In genomic region chr19:13747098-13747453, GRCh38 we compare ENCODE assay signal across 8 cellular contexts. TPM values are rescaled to one million over a fixed set of nuclear protein-coding genes. Genes with fewer than 3 reads are reported as not detected.
DNase-seq lines count a peak whose midpoint lies in the region; ATAC-seq, FAIRE-seq and TF ChIP-seq lines count a peak whose summit lies in the region.

No MANE protein-coding gene starts in this region.

- H3K9me3 ChIP-seq in astrocyte (ENCODE audit: insufficient read depth, low read depth, low read length) = no peaks in the 10 kb centered on the region
- no peaks in the 10 kb centered on the region for H3K9me3 ChIP-seq in lung (ENCODE audit: control insufficient read depth in 2 of 2, insufficient read depth in 1 of 2, low read length in 1 of 2)
- H3K9me3 ChIP-seq in transverse colon = no peaks in the 10 kb centered on the region

- no peak for ATAC-seq in lung (ENCODE audit: insufficient read depth, low FRiP score)

- 92 to 94% methylated on average over 8 of the region's 8 CpGs for WGBS in lung, 2 donors
- WGBS in transverse colon (ENCODE audit: low coverage in 1 of 2), 2 donors = 77 to 88% methylated on average over 7 to 8 of the region's 8 CpGs

- CTCF ChIA-PET in activated naive CD4-positive, alpha-beta T cell treated with anti-CD3 and anti-CD28 coated beads, Interleukin-2, amount 10 ng/mL, durations not matched to agents 7 days and 5 days (lab: Charles Lee) = no interaction called here

- H3K27ac Mint-ChIP-seq in activated naive CD4-positive, alpha-beta T cell treated with anti-CD3 and anti-CD28 coated beads, Interleukin-2, amount 10 ng/mL, durations not matched to agents 7 days and 5 days = peak overlapping the region; percentile 94
- no peak overlapping the region for H3K27ac Mint-ChIP-seq in astrocyte (ENCODE audit: unreplicated experiment)

- no peak for TF ChIP-seq EP300 in transverse colon (IDR thresholded peaks at IDR 0.05; ENCODE audit: low read depth)

- H3K27me3 Mint-ChIP-seq in activated naive CD4-positive, alpha-beta T cell treated with anti-CD3 and anti-CD28 coated beads, Interleukin-2, amount 10 ng/mL, durations not matched to agents 7 days and 5 days = no peaks in the 10 kb centered on the region
- H3K27me3 Mint-ChIP-seq in astrocyte (ENCODE audit: low read depth, unreplicated experiment) = no peaks in the 10 kb centered on the region

- H3K36me3 ChIP-seq in astrocyte (ENCODE audit: insufficient read depth, low read length) (no peaks in the 10 kb centered on the region), lung (ENCODE audit: control insufficient read depth in 2 of 2, insufficient read depth in 2 of 2, low read length in 2 of 2) (peaks cover 0 to 8% of the 10 kb centered on the region in 2 donors), transverse colon (peaks cover 0 to 4% (median 0%) of the 10 kb centered on the region in 4 donors)

- H4K20me1 ChIP-seq in astrocyte (ENCODE audit: insufficient read depth, low read length) = peaks cover 3% of the 10 kb centered on the region

- H3K4me2 ChIP-seq in astrocyte (ENCODE audit: low read length) = peak overlapping the region; percentile 65

- no peak overlapping the region for H3K9ac ChIP-seq in astrocyte (ENCODE audit: low read length)

- H2AFZ ChIP-seq in astrocyte (ENCODE audit: low read depth, low read length) = peak overlapping the region; percentile 44

- in situ Hi-C loops in transverse colon (cut with MboI; ENCODE audit: low pct_ligation_motif_present in 1 of 4, low pct_unique_long_range_greater_than_20kb in 1 of 4, low sequenced_read_pairs in 3 of 4) = no loop called here

- peak overlapping the region; percentile 93 for H3K4me3 Mint-ChIP-seq in activated naive CD4-positive, alpha-beta T cell treated with anti-CD3 and anti-CD28 coated beads, Interleukin-2, amount 10 ng/mL, durations not matched to agents 7 days and 5 days
- peak overlapping the region; percentile 96 for H3K4me3 Mint-ChIP-seq in astrocyte (ENCODE audit: unreplicated experiment)

- H3K27me3 ChIP-seq in astrocyte (ENCODE audit: insufficient read depth, low read length) (no peaks in the 10 kb centered on the region), lung (ENCODE audit: control insufficient read depth, insufficient read depth) (no peaks in the 10 kb centered on the region), transverse colon (no peaks in the 10 kb centered on the region)

- H3K79me2 ChIP-seq in astrocyte (ENCODE audit: insufficient read depth, low read length) = peaks cover 25% of the 10 kb centered on the region

- FAIRE-seq in astrocyte (lab: Jason Lieb, UNC) = no peak

- no peaks in the 10 kb centered on the region for H3K9me3 Mint-ChIP-seq in activated naive CD4-positive, alpha-beta T cell treated with anti-CD3 and anti-CD28 coated beads, Interleukin-2, amount 10 ng/mL, durations not matched to agents 7 days and 5 days
- H3K9me3 Mint-ChIP-seq in astrocyte (ENCODE audit: unreplicated experiment) = peaks cover 5% of the 10 kb centered on the region

- TF ChIP-seq CTCF in astrocyte (IDR thresholded peaks at IDR 0.05; ENCODE audit: insufficient read depth, low read depth, low read length) = no peak
- no peak for TF ChIP-seq CTCF in lung (IDR thresholded peaks at IDR 0.05; ENCODE audit: control extremely low read depth, extremely low read depth)
- peak in 1 of 5 experiments; percentile 10 for TF ChIP-seq CTCF in transverse colon (IDR thresholded peaks at IDR 0.05)

- no peak for DNase-seq in activated naive CD4-positive, alpha-beta T cell treated with anti-CD3 and anti-CD28 coated beads, Interleukin-2, amount 10 ng/mL, durations not matched to agents 7 days and 5 days
- no peak for DNase-seq in activated naive CD4-positive, alpha-beta T cell treated with Interleukin-2 at 50 U/mL for 16 hours
- no peak for DNase-seq in astrocyte (ENCODE audit: low read depth)
- DNase-seq in lung (ENCODE audit: low spot score) = no peak
- no peak for DNase-seq in transverse colon
- no peak for DNase-seq in RKO (ENCODE audit: low spot score)
- no peak for DNase-seq in effector CD8-positive, alpha-beta T cell (lab: John Stamatoyannopoulos, UW)
- no peak for DNase-seq in NCI-H748 (lab: John Stamatoyannopoulos, UW; ENCODE audit: unreplicated experiment)

- intact Hi-C loops in transverse colon (cut with DNase I; ENCODE audit: low total_unique reads) = no loop called here

- H3K4me1 ChIP-seq in astrocyte (ENCODE audit: insufficient read depth, low read length) = peaks cover 14% of the 10 kb centered on the region
- H3K4me1 ChIP-seq in lung (ENCODE audit: control insufficient read depth in 2 of 2, insufficient read depth in 2 of 2, low read length in 2 of 2) = peaks cover 0 to 4% of the 10 kb centered on the region in 2 donors
- peaks cover 6 to 23% (median 11%) of the 10 kb centered on the region in 4 donors for H3K4me1 ChIP-seq in transverse colon

- peaks cover 6% of the 10 kb centered on the region for H3K36me3 Mint-ChIP-seq in activated naive CD4-positive, alpha-beta T cell treated with anti-CD3 and anti-CD28 coated beads, Interleukin-2, amount 10 ng/mL, durations not matched to agents 7 days and 5 days
- peaks cover 6% of the 10 kb centered on the region for H3K36me3 Mint-ChIP-seq in astrocyte (ENCODE audit: low read depth, unreplicated experiment)

- H3K27ac ChIP-seq in astrocyte (ENCODE audit: low read depth, low read length) (no peak overlapping the region), lung (ENCODE audit: low read depth in 1 of 2, low read length in 1 of 2) (peak overlapping the region; percentile 41 to 76), transverse colon (peak overlapping the region; percentile 88 to 95 (median 94))

- TF ChIP-seq POLR2A in transverse colon (IDR thresholded peaks at IDR 0.05) = no peak

- H3K4me3 ChIP-seq in astrocyte (ENCODE audit: insufficient read depth, low read depth, low read length) = peak overlapping the region; percentile 81
- no peak overlapping the region for H3K4me3 ChIP-seq in lung
- peak overlapping the region in 3 of 4 donors; percentile 83 to 96 (median 84) for H3K4me3 ChIP-seq in transverse colon

- H3K4me1 Mint-ChIP-seq in activated naive CD4-positive, alpha-beta T cell treated with anti-CD3 and anti-CD28 coated beads, Interleukin-2, amount 10 ng/mL, durations not matched to agents 7 days and 5 days = peaks cover 37% of the 10 kb centered on the region
- H3K4me1 Mint-ChIP-seq in astrocyte (ENCODE audit: low read depth, unreplicated experiment) = no peaks in the 10 kb centered on the region

RNA-seq across cellular contexts. Expression of gene MRI1, which starts 17.2 kb away (rescaled TPM):
- total RNA-seq in astrocyte = 25.8 and 26.6 TPM in 2 replicates
- total RNA-seq in lung = 10 to 100 TPM; 35.4 to 63.2 TPM
- polyA plus RNA-seq in lung = 10 to 100 TPM; 23.5 to 24.4 TPM
- 100 to 1,000 TPM in 2 of 4 donors, 10 to 100 TPM in 2; 63.0 to 304 (median 99.2) TPM for total RNA-seq in transverse colon

RNA-seq across cellular contexts. Expression of gene C19orf53, which starts 27.2 kb away (rescaled TPM):
- total RNA-seq in astrocyte (114 and 138 TPM in 2 replicates), lung (10 to 100 TPM; 62.6 to 65.8 TPM), transverse colon (100 to 1,000 TPM in 2 of 4 donors, 10 to 100 TPM in 2; 48.6 to 111 (median 94.2) TPM)
- 100 to 1,000 TPM; 157 to 251 TPM for polyA plus RNA-seq in lung

RNA-seq across cellular contexts. Expression of gene ZSWIM4, which starts 48.2 kb away (rescaled TPM):
- total RNA-seq in astrocyte (9.5 and 10.6 TPM in 2 replicates), lung (10 to 100 TPM in 1 of 2 donors, 1 to 10 TPM in 1; 7.6 to 10.5 TPM), transverse colon (1 to 10 TPM; 2.3 to 5.1 (median 2.9) TPM)
- 10 to 100 TPM in 1 of 2 donors, 1 to 10 TPM in 1; 3.7 to 10.0 TPM for polyA plus RNA-seq in lung
